ENCODE assay signal across 1 cellular context in genomic region chr6:31763617-31763940, GRCh38.
TF ChIP-seq lines count a peak whose summit lies in the region.

No MANE protein-coding gene starts in this region.

TF ChIP-seq in HepG2, 621 proteins besides CTCF, POLR2A, EP300 and RAD21 (continued from another document and continues in another):
- TF ChIP-seq ZNF280B (CRISPR knock-in tag; IDR thresholded peaks at IDR 0.05; ENCODE audit: borderline replicate concordance) (no peak), ZNF430 (CRISPR knock-in tag; IDR thresholded peaks at IDR 0.05) (no peak), NFE2 (CRISPR knock-in tag; IDR thresholded peaks at IDR 0.05) (no peak), IKZF5 (CRISPR knock-in tag; IDR thresholded peaks at IDR 0.05) (no peak), IRF9 (CRISPR knock-in tag; IDR thresholded peaks at IDR 0.05; ENCODE audit: borderline replicate concordance) (peak; percentile 27; the same call in 1 of the 2 replicates), SRSF1 (optimal IDR thresholded peaks at IDR 0.05; ENCODE audit: low read depth, low read length) (no peak), ZNF564 (CRISPR knock-in tag; IDR thresholded peaks at IDR 0.05) (no peak), ZNF614 (CRISPR knock-in tag; IDR thresholded peaks at IDR 0.05; ENCODE audit: borderline replicate concordance) (0 out of 2 replicates have a peak, but pooled peaks have one; percentile 12), ZNF772 (CRISPR knock-in tag; IDR thresholded peaks at IDR 0.05) (no peak), CBX5 (CRISPR knock-in tag; IDR thresholded peaks at IDR 0.05; ENCODE audit: borderline replicate concordance) (no peak), PAXIP1 (CRISPR knock-in tag; conservative IDR thresholded peaks at IDR 0.05) (no peak), JUN (CRISPR knock-in tag; IDR thresholded peaks at IDR 0.05) (no peak), ZNF781 (CRISPR knock-in tag; IDR thresholded peaks at IDR 0.05; ENCODE audit: borderline replicate concordance, not compliant biosample characterization) (no peak), MBD4 (IDR thresholded peaks at IDR 0.05; ENCODE audit: borderline replicate concordance, low read length) (no peak), DZIP1 (CRISPR knock-in tag; IDR thresholded peaks at IDR 0.05) (no peak), ZNF570 (CRISPR knock-in tag; IDR thresholded peaks at IDR 0.05; ENCODE audit: borderline replicate concordance) (no peak), ZC3H13 (CRISPR knock-in tag; IDR thresholded peaks at IDR 0.05) (no peak), TCF7 (IDR thresholded peaks at IDR 0.05; ENCODE audit: low read depth) (no peak), ZNF720 (CRISPR knock-in tag; IDR thresholded peaks at IDR 0.05) (no peak), STAG1 (CRISPR knock-in tag; IDR thresholded peaks at IDR 0.05) (peak; percentile 69), TFDP1 (CRISPR knock-in tag; IDR thresholded peaks at IDR 0.05; ENCODE audit: borderline replicate concordance) (no peak), ZNF558 (CRISPR knock-in tag; IDR thresholded peaks at IDR 0.05; ENCODE audit: borderline replicate concordance) (no peak), SMC3 (IDR thresholded peaks at IDR 0.05; ENCODE audit: low read length) (peak; percentile 49; the same call in 1 of the 2 replicates), ZFP62 (CRISPR knock-in tag; IDR thresholded peaks at IDR 0.05) (no peak), GMEB1 (CRISPR knock-in tag; IDR thresholded peaks at IDR 0.05; ENCODE audit: borderline replicate concordance) (no peak), SMARCE1 (IDR thresholded peaks at IDR 0.05; ENCODE audit: borderline replicate concordance) (no peak), PHF5A (CRISPR knock-in tag; IDR thresholded peaks at IDR 0.05; ENCODE audit: low read depth, unreplicated experiment) (no peak), TAF15 (IDR thresholded peaks at IDR 0.05; ENCODE audit: low read depth, low read length, poor library complexity, severe bottlenecking) (no peak), ZNF276 (CRISPR knock-in tag; IDR thresholded peaks at IDR 0.05; ENCODE audit: low read depth) (no peak), CBX2 (IDR thresholded peaks at IDR 0.05; ENCODE audit: low read depth, low read length) (no peak), CBX2 (CRISPR knock-in tag; IDR thresholded peaks at IDR 0.05; ENCODE audit: low read depth) (no peak), THAP9 (CRISPR knock-in tag; IDR thresholded peaks at IDR 0.05; ENCODE audit: borderline replicate concordance) (no peak; the same call in 1 of the 2 replicates), NONO (IDR thresholded peaks at IDR 0.05) (no peak), NONO (CRISPR knock-in tag; conservative IDR thresholded peaks at IDR 0.05) (no peak), ARNT2 (CRISPR knock-in tag; IDR thresholded peaks at IDR 0.05; ENCODE audit: low read depth) (no peak), FOXK2 (IDR thresholded peaks at IDR 0.05) (0 out of 2 replicates have a peak, but pooled peaks have one; percentile 19), KDM3A (CRISPR knock-in tag; IDR thresholded peaks at IDR 0.05; ENCODE audit: low read depth) (no peak)
